In the genomic region with DNA sequence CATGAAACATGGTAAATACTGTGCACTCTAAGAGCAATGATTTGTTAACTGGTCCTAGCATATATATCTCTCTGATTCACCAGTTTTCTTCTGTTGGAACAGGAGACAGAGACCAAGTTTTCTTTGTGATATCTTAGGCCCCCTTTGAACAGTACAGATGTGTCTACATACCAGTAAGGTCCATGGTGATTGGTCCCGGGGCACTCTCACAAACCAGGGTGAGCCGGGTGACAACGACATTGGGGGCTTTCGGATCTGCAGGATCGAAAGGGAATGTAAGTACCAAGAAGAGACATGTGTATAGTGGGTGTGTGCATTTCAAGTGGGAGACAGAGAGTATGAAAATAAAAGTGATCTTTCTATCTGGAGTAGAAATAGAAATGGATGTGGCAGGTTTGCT, we compare ENCODE assay signal across 12 cellular contexts. TPM values are rescaled to one million over a fixed set of nuclear protein-coding genes. Genes with fewer than 3 reads are reported as not detected.
DNase-seq lines count a peak whose midpoint lies in the region; ATAC-seq and TF ChIP-seq lines count a peak whose summit lies in the region.
"Had no signal": no experiment of that assay in that cellular context is flagged by ENCODE, and none has a peak within 500 bp of the region (broad histone marks: within the 10 kb centered on the region; RNA-seq: fewer than 3 reads in every experiment).

No MANE protein-coding gene starts in this region.

- H3K27ac ChIP-seq in cardiac muscle cell (peak overlapping the region; percentile 68), transverse colon (peak overlapping the region; percentile 45 to 79 (median 69))

- DNase-seq in cardiac muscle cell (ENCODE audit: low read depth in 1 of 2, low spot score in 1 of 2) (no peak), cardiac septum (ENCODE audit: low spot score) (no peak), mesothelial cell of epicardium (ENCODE audit: low spot score in 2 of 2, unreplicated experiment in 2 of 2) (no peak), transverse colon (no peak), UCSD-AML1 (lab: John Stamatoyannopoulos, UW; ENCODE audit: unreplicated experiment) (no peak), NCI-H2029 treated with DMSO at 0.1 percent for 48 hours (lab: John Stamatoyannopoulos, UW) (no peak), HuH-7 (ENCODE audit: low spot score) (no peak)
- DNase-seq: endodermal cell, kidney glomerular epithelial cell, NCI-H1436 treated with DMSO at 0.1 percent for 48 hours, SIG-M5 had no signal

- no peak for TF ChIP-seq POLR2A in transverse colon (IDR thresholded peaks at IDR 0.05)

- no peak for TF ChIP-seq EP300 in transverse colon (IDR thresholded peaks at IDR 0.05; ENCODE audit: low read depth)

- ATAC-seq in activated T-helper 17 cell treated with anti-CD3 and anti-CD28 coated beads, Interleukin-2, amount 50 U/mL, for 72 hours (replicated peaks): no peak

- peaks cover 26% of the 10 kb centered on the region for H3K4me1 ChIP-seq in cardiac muscle cell (ENCODE audit: low read depth)
- peaks cover 18 to 81% (median 29%) of the 10 kb centered on the region in 4 donors for H3K4me1 ChIP-seq in transverse colon

- no peaks in the 10 kb centered on the region for H3K9me3 Mint-ChIP-seq in activated T-helper 17 cell treated with anti-CD3 and anti-CD28 coated beads, Interleukin-2, amount 50 U/mL, for 72 hours
- no peaks in the 10 kb centered on the region for H3K9me3 Mint-ChIP-seq in mesothelial cell of epicardium
- H3K9me3 Mint-ChIP-seq: endodermal cell had no signal

- no peaks in the 10 kb centered on the region for H3K27me3 ChIP-seq in cardiac muscle cell
- no peaks in the 10 kb centered on the region for H3K27me3 ChIP-seq in transverse colon

- peaks cover 68% of the 10 kb centered on the region for H3K4me1 Mint-ChIP-seq in activated T-helper 17 cell treated with anti-CD3 and anti-CD28 coated beads, Interleukin-2, amount 50 U/mL, for 72 hours
- peaks cover 57% of the 10 kb centered on the region for H3K4me1 Mint-ChIP-seq in mesothelial cell of epicardium

- no peaks in the 10 kb centered on the region for H3K27me3 Mint-ChIP-seq in activated T-helper 17 cell treated with anti-CD3 and anti-CD28 coated beads, Interleukin-2, amount 50 U/mL, for 72 hours
- no peaks in the 10 kb centered on the region for H3K27me3 Mint-ChIP-seq in mesothelial cell of epicardium (ENCODE audit: low read depth)

- H3K4me3 ChIP-seq in cardiac muscle cell (no peak overlapping the region), transverse colon (no peak overlapping the region)

- no peaks in the 10 kb centered on the region for H3K9me3 ChIP-seq in cardiac muscle cell (ENCODE audit: low read depth)
- H3K9me3 ChIP-seq in transverse colon: no peaks in the 10 kb centered on the region

- peaks cover 98% of the 10 kb centered on the region for H3K36me3 Mint-ChIP-seq in activated T-helper 17 cell treated with anti-CD3 and anti-CD28 coated beads, Interleukin-2, amount 50 U/mL, for 72 hours (ENCODE audit: low read depth)
- peaks cover 3% of the 10 kb centered on the region for H3K36me3 Mint-ChIP-seq in mesothelial cell of epicardium

- intact Hi-C loops in cardiac septum (cut with DNase I) (loop anchor here (5.0 kb wide), 2 partner anchors 47 to 102 kb away; no protein-coding TSS in a partner anchor), transverse colon (cut with DNase I; ENCODE audit: low total_unique reads) (no loop called here)

- 94 to 100% methylated on average over 2 to 5 of the region's 5 CpGs for whole genome bisulfite sequencing in transverse colon (ENCODE audit: low coverage in 1 of 2), 2 donors

- H3K4me3 Mint-ChIP-seq in activated T-helper 17 cell treated with anti-CD3 and anti-CD28 coated beads, Interleukin-2, amount 50 U/mL, for 72 hours: peak overlapping the region; percentile 81
- no peak overlapping the region for H3K4me3 Mint-ChIP-seq in mesothelial cell of epicardium
- H3K4me3 Mint-ChIP-seq: endodermal cell had no signal

- no peaks in the 10 kb centered on the region for H3K36me3 ChIP-seq in cardiac muscle cell
- no peaks in the 10 kb centered on the region for H3K36me3 ChIP-seq in transverse colon

- in situ Hi-C loops in transverse colon (cut with MboI; ENCODE audit: low pct_ligation_motif_present in 1 of 4, low pct_unique_long_range_greater_than_20kb in 1 of 4, low sequenced_read_pairs in 3 of 4): no loop called here

- TF ChIP-seq CTCF in cardiac muscle cell (IDR thresholded peaks at IDR 0.05; ENCODE audit: low read depth, low read length) (no peak), mesothelial cell of epicardium (IDR thresholded peaks at IDR 0.05; ENCODE audit: unreplicated experiment) (no peak), transverse colon (IDR thresholded peaks at IDR 0.05) (no peak)

- H3K27ac Mint-ChIP-seq in activated T-helper 17 cell treated with anti-CD3 and anti-CD28 coated beads, Interleukin-2, amount 50 U/mL, for 72 hours: peak overlapping the region; percentile 95
- peak overlapping the region; percentile 98 for H3K27ac Mint-ChIP-seq in mesothelial cell of epicardium

RNA-seq across cellular contexts. Expression of a gene that starts 11.3 kb away (rescaled TPM):
- total RNA-seq in cardiac muscle cell (not detected in 2 replicates), cardiac septum (0.11 TPM), mesothelial cell of epicardium (55.2 to 60.4 TPM (median 58.1 TPM) in 3 replicates), transverse colon (1 to 10 TPM in 1 of 4 donors, under 1 TPM in 1, not detected in 2; 0.64 to 2.6 TPM)
- not detected in 2 replicates for polyA plus RNA-seq in cardiac muscle cell
- 1 to 10 TPM; 5.2 to 9.4 TPM for total RNA-seq in activated T-helper 17 cell treated with anti-CD3 and anti-CD28 coated beads, Interleukin-2, amount 50 U/mL, for 72 hours

RNA-seq across cellular contexts. Expression of a gene that starts 11.8 kb away (rescaled TPM):
- total RNA-seq in cardiac muscle cell (3.8 and 8.2 TPM in 2 replicates), cardiac septum (45.1 TPM), mesothelial cell of epicardium (26.2 to 30.1 TPM (median 28.5 TPM) in 3 replicates), transverse colon (10 to 100 TPM; 36.7 to 69.5 (median 48.3) TPM)
- 6.5 and 6.7 TPM in 2 replicates for polyA plus RNA-seq in cardiac muscle cell
- total RNA-seq in activated T-helper 17 cell treated with anti-CD3 and anti-CD28 coated beads, Interleukin-2, amount 50 U/mL, for 72 hours: 100 to 1,000 TPM; 691 to 930 TPM

RNA-seq across cellular contexts. Expression of a gene that starts 23.2 kb away (rescaled TPM):
- total RNA-seq in cardiac muscle cell: not detected in 2 replicates
- not detected in 2 replicates for polyA plus RNA-seq in cardiac muscle cell
- total RNA-seq in cardiac septum: not detected
- total RNA-seq in activated T-helper 17 cell treated with anti-CD3 and anti-CD28 coated beads, Interleukin-2, amount 50 U/mL, for 72 hours: not detected
- not detected in 3 replicates for total RNA-seq in mesothelial cell of epicardium
- total RNA-seq in transverse colon: not detected
- total RNA-seq: endodermal cell had no signal

Comparison
In these comparisons a context has a peak if more than half of its experiments do, and no peak if none do; other contexts are left out.
1. RNA of a gene that starts 11.8 kb away (total RNA-seq): 691 to 930 TPM in activated T-helper 17 cell treated with anti-CD3 and anti-CD28 coated beads, Interleukin-2, amount 50 U/mL, for 72 hours; 36.7 to 69.5 TPM in transverse colon, 45.1 TPM in cardiac septum (single experiment), 26.2 to 30.1 TPM in mesothelial cell of epicardium and 3.8 to 8.2 TPM in cardiac muscle cell; every median in the first group is over 4 times any median in the second.